ENCODE assay signal across 8 cellular contexts in the genomic region with DNA sequence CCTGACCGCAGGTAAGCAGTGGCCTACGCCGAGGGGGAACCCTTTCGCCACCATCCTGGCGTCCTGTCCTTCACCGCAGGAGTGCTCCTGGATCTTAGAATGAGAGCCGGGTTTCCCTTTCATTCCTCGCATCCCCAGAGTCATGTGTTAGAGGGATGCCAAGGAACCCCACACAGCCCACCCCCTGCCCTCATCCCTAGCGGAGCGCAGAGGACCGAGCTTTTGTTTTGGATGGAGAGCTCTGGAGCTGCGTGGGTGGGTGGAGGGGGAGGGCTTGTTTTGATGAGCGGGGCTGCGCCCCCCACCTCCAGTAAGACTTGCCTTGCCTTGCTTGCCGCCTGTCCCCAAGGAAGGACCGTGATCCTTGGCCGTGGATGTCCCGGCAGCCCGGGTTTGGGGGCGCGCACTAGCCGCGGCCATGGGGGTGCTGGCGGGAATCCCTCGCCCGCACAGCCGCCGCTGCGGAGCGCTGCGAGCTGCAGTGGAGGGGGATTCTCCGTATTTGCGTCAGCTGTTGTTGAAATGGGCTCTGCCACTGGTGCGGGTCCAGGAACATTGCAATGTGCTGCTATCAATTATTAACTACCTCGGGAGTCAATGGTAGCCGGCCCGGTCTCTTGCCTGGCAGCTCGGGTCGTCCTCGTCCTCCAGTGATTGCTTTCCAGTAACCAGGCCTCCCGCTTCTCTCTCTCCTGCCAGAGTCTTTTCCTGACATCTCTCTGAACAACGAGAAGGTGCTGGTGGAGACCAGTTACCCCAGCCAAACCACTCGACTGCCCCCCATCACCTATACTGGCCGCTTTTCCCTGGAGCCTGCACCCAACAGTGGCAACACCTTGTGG. TPM values are rescaled to one million over a fixed set of nuclear protein-coding genes. Genes with fewer than 3 reads are reported as not detected.
DNase-seq lines count a peak whose midpoint lies in the region; ATAC-seq and TF ChIP-seq lines count a peak whose summit lies in the region.

No MANE protein-coding gene starts in this region.

- DNase-seq in GM12864 (ENCODE audit: low read depth) (no peak), germinal center (ENCODE audit: low spot score) (no peak), NCI-H446 (lab: John Stamatoyannopoulos, UW) (no peak)
- no peak for DNase-seq in natural killer cell treated with Interleukin-12 subunit alpha and Interleukin-12 subunit beta and Interleukin-15 and Interleukin-18, amount 100 ng/mL, for 72 hours (ENCODE audit: low spot score)

- no peaks in the 10 kb centered on the region for H3K9me3 Mint-ChIP-seq in dendritic cell treated with granulocyte-macrophage colony-stimulating factor and Interleukin-4, amounts not matched to agents 40 ng/mL and 50 ng/mL, for 4 days
- no peaks in the 10 kb centered on the region for H3K9me3 Mint-ChIP-seq in natural killer cell treated with Interleukin-12 subunit alpha and Interleukin-12 subunit beta and Interleukin-15 and Interleukin-18, amount 100 ng/mL, for 72 hours

- ATAC-seq in SK-N-SH treated with all-trans-retinoic acid at 6 μM for 48 hours, result no peak
- ATAC-seq in natural killer cell treated with Interleukin-12 subunit alpha and Interleukin-12 subunit beta and Interleukin-15 and Interleukin-18, amount 100 ng/mL, for 72 hours, result no peak
- ATAC-seq in GM18870 (IDR thresholded peaks at IDR 0.05; ENCODE audit: unreplicated experiment), result no peak
- ATAC-seq in HG03457 (IDR thresholded peaks at IDR 0.05; ENCODE audit: unreplicated experiment), result no peak

- H3K36me3 Mint-ChIP-seq in dendritic cell treated with granulocyte-macrophage colony-stimulating factor and Interleukin-4, amounts not matched to agents 40 ng/mL and 50 ng/mL, for 4 days (ENCODE audit: low read depth), result peaks cover 22% of the 10 kb centered on the region
- no peaks in the 10 kb centered on the region for H3K36me3 Mint-ChIP-seq in natural killer cell treated with Interleukin-12 subunit alpha and Interleukin-12 subunit beta and Interleukin-15 and Interleukin-18, amount 100 ng/mL, for 72 hours

- intact Hi-C loops in dendritic cell treated with granulocyte-macrophage colony-stimulating factor and Interleukin-4, amounts not matched to agents 40 ng/mL and 50 ng/mL, for 4 days (cut with micrococcal nuclease), result no loop called here

- peak overlapping the region; percentile 70 for H3K4me3 ChIP-seq in GM12864 (ENCODE audit: low read depth, low read length)

- peak overlapping the region; percentile 97 for H3K27ac Mint-ChIP-seq in dendritic cell treated with granulocyte-macrophage colony-stimulating factor and Interleukin-4, amounts not matched to agents 40 ng/mL and 50 ng/mL, for 4 days
- peak overlapping the region; percentile 58 to 79 for H3K27ac Mint-ChIP-seq in natural killer cell treated with Interleukin-12 subunit alpha and Interleukin-12 subunit beta and Interleukin-15 and Interleukin-18, amount 100 ng/mL, for 72 hours

- H3K4me3 Mint-ChIP-seq in dendritic cell treated with granulocyte-macrophage colony-stimulating factor and Interleukin-4, amounts not matched to agents 40 ng/mL and 50 ng/mL, for 4 days, result peak overlapping the region; percentile 81
- peak overlapping the region; percentile 86 for H3K4me3 Mint-ChIP-seq in natural killer cell treated with Interleukin-12 subunit alpha and Interleukin-12 subunit beta and Interleukin-15 and Interleukin-18, amount 100 ng/mL, for 72 hours

- peaks cover 42% of the 10 kb centered on the region for H3K4me1 Mint-ChIP-seq in dendritic cell treated with granulocyte-macrophage colony-stimulating factor and Interleukin-4, amounts not matched to agents 40 ng/mL and 50 ng/mL, for 4 days (ENCODE audit: low read depth)
- H3K4me1 Mint-ChIP-seq in natural killer cell treated with Interleukin-12 subunit alpha and Interleukin-12 subunit beta and Interleukin-15 and Interleukin-18, amount 100 ng/mL, for 72 hours (ENCODE audit: low read depth in 2 of 2), result peaks cover 19 to 22% of the 10 kb centered on the region in 2 donors

- H3K27me3 Mint-ChIP-seq in dendritic cell treated with granulocyte-macrophage colony-stimulating factor and Interleukin-4, amounts not matched to agents 40 ng/mL and 50 ng/mL, for 4 days, result peaks cover 26% of the 10 kb centered on the region
- no peaks in the 10 kb centered on the region for H3K27me3 Mint-ChIP-seq in natural killer cell treated with Interleukin-12 subunit alpha and Interleukin-12 subunit beta and Interleukin-15 and Interleukin-18, amount 100 ng/mL, for 72 hours

- TF ChIP-seq CTCF in GM12864 (IDR thresholded peaks at IDR 0.05; ENCODE audit: low read depth, low read length, missing control alignments), result no peak

TF ChIP-seq in SK-N-SH treated with all-trans-retinoic acid at 6 μM for 48 hours, 23 proteins besides CTCF, POLR2A, EP300 and RAD21 (continues in another document):
- TF ChIP-seq TCF4 (CRISPR knock-in tag; IDR thresholded peaks at IDR 0.05; ENCODE audit: borderline replicate concordance) (0 out of 2 replicates have a peak, but pooled peaks have one; percentile 21), TOX (CRISPR knock-in tag; IDR thresholded peaks at IDR 0.05; ENCODE audit: borderline replicate concordance) (peak; percentile 54; the same call in 1 of the 2 replicates), ISL1 (CRISPR knock-in tag; IDR thresholded peaks at IDR 0.05) (no peak), ZNF8 (CRISPR knock-in tag; IDR thresholded peaks at IDR 0.05) (peak; percentile 48; the same call in 1 of the 2 replicates), ARNTL (CRISPR knock-in tag; IDR thresholded peaks at IDR 0.05; ENCODE audit: borderline replicate concordance, low read depth) (no peak), RARB (CRISPR knock-in tag; IDR thresholded peaks at IDR 0.05) (peak; percentile 93), ZNF70 (CRISPR knock-in tag; IDR thresholded peaks at IDR 0.05) (no peak), GLIS3 (CRISPR knock-in tag; IDR thresholded peaks at IDR 0.05) (peak; percentile 97), SNAI2 (CRISPR knock-in tag; IDR thresholded peaks at IDR 0.05) (0 out of 2 replicates have a peak, but pooled peaks have one; percentile 11), PPARA (CRISPR knock-in tag; IDR thresholded peaks at IDR 0.05; ENCODE audit: borderline replicate concordance) (no peak), BACH2 (CRISPR knock-in tag; IDR thresholded peaks at IDR 0.05; ENCODE audit: borderline replicate concordance) (no peak)
- TF ChIP-seq, protein P1, sequence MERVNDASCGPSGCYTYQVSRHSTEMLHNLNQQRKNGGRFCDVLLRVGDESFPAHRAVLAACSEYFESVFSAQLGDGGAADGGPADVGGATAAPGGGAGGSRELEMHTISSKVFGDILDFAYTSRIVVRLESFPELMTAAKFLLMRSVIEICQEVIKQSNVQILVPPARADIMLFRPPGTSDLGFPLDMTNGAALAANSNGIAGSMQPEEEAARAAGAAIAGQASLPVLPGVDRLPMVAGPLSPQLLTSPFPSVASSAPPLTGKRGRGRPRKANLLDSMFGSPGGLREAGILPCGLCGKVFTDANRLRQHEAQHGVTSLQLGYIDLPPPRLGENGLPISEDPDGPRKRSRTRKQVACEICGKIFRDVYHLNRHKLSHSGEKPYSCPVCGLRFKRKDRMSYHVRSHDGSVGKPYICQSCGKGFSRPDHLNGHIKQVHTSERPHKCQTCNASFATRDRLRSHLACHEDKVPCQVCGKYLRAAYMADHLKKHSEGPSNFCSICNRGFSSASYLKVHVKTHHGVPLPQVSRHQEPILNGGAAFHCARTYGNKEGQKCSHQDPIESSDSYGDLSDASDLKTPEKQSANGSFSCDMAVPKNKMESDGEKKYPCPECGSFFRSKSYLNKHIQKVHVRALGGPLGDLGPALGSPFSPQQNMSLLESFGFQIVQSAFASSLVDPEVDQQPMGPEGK (CRISPR knock-in tag; IDR thresholded peaks at IDR 0.05; ENCODE audit: borderline replicate concordance), result peak; percentile 83
- TF ChIP-seq, protein P2, sequence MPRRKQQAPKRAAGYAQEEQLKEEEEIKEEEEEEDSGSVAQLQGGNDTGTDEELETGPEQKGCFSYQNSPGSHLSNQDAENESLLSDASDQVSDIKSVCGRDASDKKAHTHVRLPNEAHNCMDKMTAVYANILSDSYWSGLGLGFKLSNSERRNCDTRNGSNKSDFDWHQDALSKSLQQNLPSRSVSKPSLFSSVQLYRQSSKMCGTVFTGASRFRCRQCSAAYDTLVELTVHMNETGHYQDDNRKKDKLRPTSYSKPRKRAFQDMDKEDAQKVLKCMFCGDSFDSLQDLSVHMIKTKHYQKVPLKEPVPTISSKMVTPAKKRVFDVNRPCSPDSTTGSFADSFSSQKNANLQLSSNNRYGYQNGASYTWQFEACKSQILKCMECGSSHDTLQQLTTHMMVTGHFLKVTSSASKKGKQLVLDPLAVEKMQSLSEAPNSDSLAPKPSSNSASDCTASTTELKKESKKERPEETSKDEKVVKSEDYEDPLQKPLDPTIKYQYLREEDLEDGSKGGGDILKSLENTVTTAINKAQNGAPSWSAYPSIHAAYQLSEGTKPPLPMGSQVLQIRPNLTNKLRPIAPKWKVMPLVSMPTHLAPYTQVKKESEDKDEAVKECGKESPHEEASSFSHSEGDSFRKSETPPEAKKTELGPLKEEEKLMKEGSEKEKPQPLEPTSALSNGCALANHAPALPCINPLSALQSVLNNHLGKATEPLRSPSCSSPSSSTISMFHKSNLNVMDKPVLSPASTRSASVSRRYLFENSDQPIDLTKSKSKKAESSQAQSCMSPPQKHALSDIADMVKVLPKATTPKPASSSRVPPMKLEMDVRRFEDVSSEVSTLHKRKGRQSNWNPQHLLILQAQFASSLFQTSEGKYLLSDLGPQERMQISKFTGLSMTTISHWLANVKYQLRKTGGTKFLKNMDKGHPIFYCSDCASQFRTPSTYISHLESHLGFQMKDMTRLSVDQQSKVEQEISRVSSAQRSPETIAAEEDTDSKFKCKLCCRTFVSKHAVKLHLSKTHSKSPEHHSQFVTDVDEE (CRISPR knock-in tag; IDR thresholded peaks at IDR 0.05), result peak; percentile 42; the same call in 1 of the 2 replicates
- TF ChIP-seq, protein P3, sequence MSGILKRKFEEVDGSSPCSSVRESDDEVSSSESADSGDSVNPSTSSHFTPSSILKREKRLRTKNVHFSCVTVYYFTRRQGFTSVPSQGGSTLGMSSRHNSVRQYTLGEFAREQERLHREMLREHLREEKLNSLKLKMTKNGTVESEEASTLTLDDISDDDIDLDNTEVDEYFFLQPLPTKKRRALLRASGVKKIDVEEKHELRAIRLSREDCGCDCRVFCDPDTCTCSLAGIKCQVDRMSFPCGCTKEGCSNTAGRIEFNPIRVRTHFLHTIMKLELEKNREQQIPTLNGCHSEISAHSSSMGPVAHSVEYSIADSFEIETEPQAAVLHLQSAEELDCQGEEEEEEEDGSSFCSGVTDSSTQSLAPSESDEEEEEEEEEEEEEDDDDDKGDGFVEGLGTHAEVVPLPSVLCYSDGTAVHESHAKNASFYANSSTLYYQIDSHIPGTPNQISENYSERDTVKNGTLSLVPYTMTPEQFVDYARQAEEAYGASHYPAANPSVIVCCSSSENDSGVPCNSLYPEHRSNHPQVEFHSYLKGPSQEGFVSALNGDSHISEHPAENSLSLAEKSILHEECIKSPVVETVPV (CRISPR knock-in tag; IDR thresholded peaks at IDR 0.05), result peak; percentile 97

RNA-seq across cellular contexts. Expression of a gene that starts 1.0 kb away (rescaled TPM):
- total RNA-seq in natural killer cell treated with Interleukin-12 subunit alpha and Interleukin-12 subunit beta and Interleukin-15 and Interleukin-18, amount 100 ng/mL, for 72 hours, result 10 to 100 TPM in 1 of 2 donors, 1 to 10 TPM in 1; 8.5 to 11.2 TPM

RNA-seq across cellular contexts. Expression of a gene that starts 27.4 kb away (rescaled TPM):
- total RNA-seq in natural killer cell treated with Interleukin-12 subunit alpha and Interleukin-12 subunit beta and Interleukin-15 and Interleukin-18, amount 100 ng/mL, for 72 hours, result under 1 TPM in 1 of 2 donors, not detected in 1; 0.75 TPM
